Comparison of ENCODE assay signal across 8 cellular contexts in the genomic region with DNA sequence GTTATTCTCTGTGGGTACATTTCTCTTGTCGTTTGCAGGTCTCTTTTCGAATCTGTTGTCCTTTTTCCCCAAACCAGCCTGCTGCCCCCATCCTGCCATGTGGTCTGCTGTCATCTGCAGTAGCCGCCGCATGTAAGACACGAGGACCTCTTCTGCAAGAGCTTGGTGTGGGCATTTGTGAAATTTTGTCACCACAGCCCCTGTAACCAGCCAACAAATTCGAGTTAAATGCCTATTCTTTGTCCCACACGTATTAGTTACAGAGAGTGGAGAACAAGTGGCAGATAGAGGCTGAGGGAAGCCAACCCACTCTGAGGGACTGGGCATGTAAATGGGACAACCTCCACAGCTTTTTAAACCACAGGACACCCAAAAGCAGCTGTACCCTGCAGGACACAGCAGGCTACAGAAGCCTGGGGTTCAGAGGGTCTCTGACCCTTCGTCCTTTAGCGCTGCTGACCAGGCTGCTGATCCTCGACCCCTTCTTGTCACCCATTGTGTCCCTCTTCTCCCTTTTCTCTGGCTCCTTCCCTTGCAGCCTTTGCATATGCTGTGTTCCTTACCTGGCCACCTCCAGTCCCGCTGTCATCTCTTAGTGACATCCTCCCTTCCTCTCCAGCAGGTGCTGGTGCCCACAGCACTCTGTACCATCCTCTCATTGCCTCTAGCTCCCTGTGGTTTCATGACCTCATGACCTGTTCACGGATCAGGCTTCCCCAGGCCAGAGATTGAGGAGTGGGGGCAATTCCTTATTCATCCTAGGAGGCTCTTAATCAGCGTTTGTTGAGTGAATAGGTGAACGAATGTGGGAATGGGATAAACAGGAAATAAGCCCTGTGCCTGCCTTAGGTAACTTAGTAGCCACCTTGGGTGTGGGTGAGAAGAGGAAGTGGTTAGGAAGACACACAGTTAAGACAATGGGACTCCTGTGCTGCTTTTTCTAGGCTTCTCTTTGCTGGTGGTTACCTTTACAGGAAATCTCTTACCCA. TPM values are rescaled to one million over a fixed set of nuclear protein-coding genes. Genes with fewer than 3 reads are reported as not detected.
DNase-seq lines count a peak whose midpoint lies in the region; ATAC-seq, FAIRE-seq and TF ChIP-seq lines count a peak whose summit lies in the region.

No MANE protein-coding gene starts in this region.

- H3K36me3 Mint-ChIP-seq in CD4-positive, CD25-positive, alpha-beta regulatory T cell, result peaks cover 18% of the 10 kb centered on the region
- H3K36me3 Mint-ChIP-seq in chondrocyte (ENCODE audit: low read depth), result no peaks in the 10 kb centered on the region

- peaks cover 30 to 95% (median 80%) of the 10 kb centered on the region in 4 donors for H3K4me1 Mint-ChIP-seq in CD4-positive, CD25-positive, alpha-beta regulatory T cell
- peaks cover 9% of the 10 kb centered on the region for H3K4me1 Mint-ChIP-seq in chondrocyte (ENCODE audit: low read depth)

- DNase-seq in CD4-positive, CD25-positive, alpha-beta regulatory T cell, result peak; percentile 14 to 93 (median 82)
- DNase-seq in RCC 7860 (ENCODE audit: low spot score) (peak; percentile 16), chondrocyte (ENCODE audit: low spot score) (no peak), DMS53 treated with DMSO at 0.1 percent for 48 hours (lab: John Stamatoyannopoulos, UW; ENCODE audit: unreplicated experiment) (no peak), H54 (ENCODE audit: insufficient read length, low spot score) (no peak), NCI-H774 (lab: John Stamatoyannopoulos, UW) (no peak)

- TF ChIP-seq CTCF in chondrocyte (IDR thresholded peaks at IDR 0.05), result peak; percentile 63

- H3K36me3 ChIP-seq in CD4-positive, CD25-positive, alpha-beta regulatory T cell (ENCODE audit: control insufficient read depth, insufficient read depth, low read length), result no peaks in the 10 kb centered on the region

- H3K9me3 Mint-ChIP-seq in CD4-positive, CD25-positive, alpha-beta regulatory T cell, result no peaks in the 10 kb centered on the region
- H3K9me3 Mint-ChIP-seq in chondrocyte (ENCODE audit: low read depth), result no peaks in the 10 kb centered on the region

- H3K4me3 Mint-ChIP-seq in CD4-positive, CD25-positive, alpha-beta regulatory T cell, result peak overlapping the region; percentile 82 to 95 (median 88)
- no peak overlapping the region for H3K4me3 Mint-ChIP-seq in chondrocyte (ENCODE audit: unreplicated experiment)

- H3K27me3 Mint-ChIP-seq in CD4-positive, CD25-positive, alpha-beta regulatory T cell, result no peaks in the 10 kb centered on the region
- H3K27me3 Mint-ChIP-seq in chondrocyte (ENCODE audit: low read depth), result peaks cover 2% of the 10 kb centered on the region

- peak overlapping the region; percentile 73 for H3K27ac ChIP-seq in CD4-positive, CD25-positive, alpha-beta regulatory T cell (ENCODE audit: insufficient read depth, low read length, poor library complexity, severe bottlenecking)

- ATAC-seq in CD4-positive, CD25-positive, alpha-beta regulatory T cell (ENCODE audit: low read depth in 2 of 2), result peak; percentile 82 to 83
- ATAC-seq in HG02623 (IDR thresholded peaks at IDR 0.05; ENCODE audit: unreplicated experiment) (peak; percentile 58), HG02763 (IDR thresholded peaks at IDR 0.05; ENCODE audit: unreplicated experiment) (no peak)

- no peaks in the 10 kb centered on the region for H3K27me3 ChIP-seq in CD4-positive, CD25-positive, alpha-beta regulatory T cell (ENCODE audit: control insufficient read depth, insufficient read depth, low read length)

- no peak for TF ChIP-seq POLR2A in H54 (IDR thresholded peaks at IDR 0.05; ENCODE audit: low read depth, low read length)

- peaks cover 71% of the 10 kb centered on the region for H3K4me1 ChIP-seq in CD4-positive, CD25-positive, alpha-beta regulatory T cell (ENCODE audit: control insufficient read depth, insufficient read depth, low read length, poor library complexity, severe bottlenecking)

- H3K9me3 ChIP-seq in CD4-positive, CD25-positive, alpha-beta regulatory T cell (ENCODE audit: control insufficient read depth in 2 of 2, low read length in 2 of 2), result no peaks in the 10 kb centered on the region

- H3K4me3 ChIP-seq in CD4-positive, CD25-positive, alpha-beta regulatory T cell (ENCODE audit: low read depth, low read length), result peak overlapping the region; percentile 74

- peak overlapping the region; percentile 88 to 99 (median 89) for H3K27ac Mint-ChIP-seq in CD4-positive, CD25-positive, alpha-beta regulatory T cell
- no peak overlapping the region for H3K27ac Mint-ChIP-seq in chondrocyte (ENCODE audit: unreplicated experiment)

- FAIRE-seq in RCC 7860 (lab: Jason Lieb, UNC) (no peak), H54 (lab: Jason Lieb, UNC) (no peak)

RNA-seq across cellular contexts. Expression of gene ITGA6, which starts 35.3 kb away (rescaled TPM):
- total RNA-seq in CD4-positive, CD25-positive, alpha-beta regulatory T cell, result 68.5 TPM
- polyA plus RNA-seq in CD4-positive, CD25-positive, alpha-beta regulatory T cell, result 10 to 100 TPM; 39.2 to 59.4 (median 45.8) TPM
- total RNA-seq in chondrocyte, result 3.4 to 5.7 TPM (median 5.0 TPM) in 3 replicates

Comparison
In these comparisons a context has a peak if more than half of its experiments do, and no peak if none do; other contexts are left out.
1. DNase-seq: peak in CD4-positive, CD25-positive, alpha-beta regulatory T cell (3 of 3) and RCC 7860 (single experiment); none in chondrocyte (single experiment), DMS53 treated with DMSO at 0.1 percent for 48 hours (single experiment), H54 (single experiment) and NCI-H774 (single experiment).
2. RNA of gene ITGA6, which starts 35.3 kb away (total RNA-seq): 68.5 TPM in CD4-positive, CD25-positive, alpha-beta regulatory T cell (single experiment); 3.4 to 5.7 TPM in chondrocyte; every median in the first group is over 10 times any median in the second.